9 cellular contexts compared by ENCODE assay signal in genomic region chr3:39208463-39209055, GRCh38. TPM values are rescaled to one million over a fixed set of nuclear protein-coding genes. Genes with fewer than 3 reads are reported as not detected.
A peak's percentile ranks its signal among the peaks of the same experiment; 100 is the strongest.
DNase-seq lines count a peak whose midpoint lies in the region; ATAC-seq, FAIRE-seq and TF ChIP-seq lines count a peak whose summit lies in the region.
"Had no signal": no experiment of that assay in that cellular context is flagged by ENCODE, and none has a peak within 500 bp of the region (broad histone marks: within the 10 kb centered on the region; RNA-seq: fewer than 3 reads in every experiment).

No MANE protein-coding gene starts in this region.

- H2BK12ac ChIP-seq in trophoblast cell (ENCODE audit: low read length): no peak overlapping the region

- no peak overlapping the region for H2AK5ac ChIP-seq in trophoblast cell (ENCODE audit: low read length)

- H4K12ac ChIP-seq in trophoblast cell (ENCODE audit: low read depth, low read length): no peak overlapping the region

- H3K4me2 ChIP-seq in MM.1S (ENCODE audit: low read depth, low read length): peak overlapping the region; percentile 42
- no peak overlapping the region for H3K4me2 ChIP-seq in trophoblast cell (ENCODE audit: low read length)

- peaks cover 21% of the 10 kb centered on the region for H3F3A ChIP-seq in MM.1S (ENCODE audit: insufficient read depth, low read length)

- H4K8ac ChIP-seq in trophoblast cell (ENCODE audit: low read depth, low read length): no peak overlapping the region

- peak overlapping the region; percentile 23 for H2BK120ac ChIP-seq in trophoblast cell (ENCODE audit: insufficient read depth, low read length, poor library complexity)

- no peaks in the 10 kb centered on the region for H4K20me1 ChIP-seq in MM.1S (ENCODE audit: insufficient read depth, low read length)

- H2AFZ ChIP-seq in MM.1S (ENCODE audit: low read length) (peak overlapping the region; percentile 53), trophoblast cell (ENCODE audit: insufficient read depth, low read length, poor library complexity) (no peak overlapping the region)

- H3K79me2 ChIP-seq in MM.1S (ENCODE audit: low read length) (no peaks in the 10 kb centered on the region), trophoblast cell (ENCODE audit: control insufficient read depth, insufficient read depth, low read length, poor library complexity) (no peaks in the 10 kb centered on the region)

- H3K79me1 ChIP-seq in trophoblast cell (ENCODE audit: low read length): no peaks in the 10 kb centered on the region

- H3K27me3 ChIP-seq in MM.1S (replicated peaks; ENCODE audit: insufficient read depth, low read length) (no peaks in the 10 kb centered on the region), trophoblast cell (ENCODE audit: insufficient read depth, low read length) (no peaks in the 10 kb centered on the region)
- H3K27me3 ChIP-seq: ovary had no signal

- no peak overlapping the region for H2BK5ac ChIP-seq in trophoblast cell (ENCODE audit: low read depth, low read length, poor library complexity)

- H3K9ac ChIP-seq in MM.1S (ENCODE audit: low read length): peak overlapping the region; percentile 41
- H3K9ac ChIP-seq in trophoblast cell (ENCODE audit: low read length): no peak overlapping the region

- intact Hi-C loops in Right ventricle myocardium superior (cut with DNase I): loop anchor here (5.0 kb wide), 1 partner anchor 74 kb away; the partner anchor contains the start of gene CX3CR1

- peak overlapping the region; percentile 79 for H3K27ac ChIP-seq in MM.1S (ENCODE audit: low read length)
- H3K27ac ChIP-seq in trophoblast cell (ENCODE audit: low read depth, low read length): no peak overlapping the region
- H3K27ac ChIP-seq: ovary had no signal

- peak; percentile 93 for ATAC-seq in Right ventricle myocardium superior (ENCODE audit: poor library complexity)
- ATAC-seq in GM19395 (IDR thresholded peaks at IDR 0.05; ENCODE audit: unreplicated experiment): no peak

- H3K36me3 ChIP-seq in MM.1S (replicated peaks; ENCODE audit: insufficient read depth, low read length) (no peaks in the 10 kb centered on the region), trophoblast cell (ENCODE audit: control insufficient read depth in 1 of 2, insufficient read depth in 2 of 2, low read length in 2 of 2) (no peaks in the 10 kb centered on the region)
- H3K36me3 ChIP-seq: ovary had no signal

- peak; percentile 79 for TF ChIP-seq CTCF in MM.1S (IDR thresholded peaks at IDR 0.05; ENCODE audit: low read length)

- H3K14ac ChIP-seq in trophoblast cell (ENCODE audit: low read length): no peak overlapping the region

- H3K9me2 ChIP-seq in MM.1S (replicated peaks; ENCODE audit: insufficient read depth, low read length): no peaks in the 10 kb centered on the region

- H3K4me3 ChIP-seq in MM.1S (ENCODE audit: low read length) (0 out of 2 replicates have a peak overlapping the region, but pooled peaks have one; percentile 3), trophoblast cell (ENCODE audit: low read depth, low read length) (no peak overlapping the region)
- H3K4me3 ChIP-seq: ovary had no signal

- peak; percentile 76 for FAIRE-seq in A204.1 (lab: Jason Lieb, UNC)

- H3K4ac ChIP-seq in trophoblast cell (ENCODE audit: low read depth, low read length): no peak overlapping the region

- H3K9me3 ChIP-seq in MM.1S (replicated peaks; ENCODE audit: insufficient read depth, low read length) (no peaks in the 10 kb centered on the region), trophoblast cell (ENCODE audit: insufficient read depth, low read depth, low read length) (no peaks in the 10 kb centered on the region)
- H3K9me3 ChIP-seq: ovary had no signal

- H3K4me1 ChIP-seq in MM.1S (ENCODE audit: low read length) (peaks cover 49% of the 10 kb centered on the region), trophoblast cell (ENCODE audit: control insufficient read depth in 1 of 2, insufficient read depth in 2 of 2, low read length in 2 of 2) (peaks cover 2 to 7% of the 10 kb centered on the region in 2 experiments)

- DNase-seq in GF-D8 (lab: John Stamatoyannopoulos, UW): peak; percentile 50
- peak; percentile 72 for DNase-seq in MM.1S
- peak; percentile 24 to 26 for DNase-seq in activated CD4-positive, alpha-beta T cell treated with anti-CD3 and anti-CD28 coated beads, Interleukin-2, amount 50 U/mL, for 4 hours
- DNase-seq in Right ventricle myocardium superior: no peak
- DNase-seq in trophoblast cell: peak; percentile 35 to 70
- no peak for DNase-seq in cortex of kidney (lab: John Stamatoyannopoulos, UW)

- no peak overlapping the region for H4K91ac ChIP-seq in trophoblast cell (ENCODE audit: low read depth, low read length)

- WGBS in trophoblast cell (ENCODE audit: extremely low coverage, insufficient coverage, insufficient read length): no CpG with 5 or more reads among the region's 7 CpGs

- H3K23ac ChIP-seq in trophoblast cell (ENCODE audit: low read length): no peak overlapping the region

- no peak overlapping the region for H3K18ac ChIP-seq in trophoblast cell (ENCODE audit: low read length)

RNA-seq across cellular contexts. Expression of gene XIRP1, which starts 16.2 kb away (rescaled TPM):
- total RNA-seq in Right ventricle myocardium superior: 249 TPM
- 0.05 and 0.07 TPM in 2 replicates for polyA plus RNA-seq in trophoblast cell (2013)

RNA-seq across cellular contexts. Expression of gene CSRNP1, which starts 55.2 kb away (rescaled TPM):
- 11.4 TPM for total RNA-seq in Right ventricle myocardium superior
- 35.6 and 35.8 TPM in 2 replicates for polyA plus RNA-seq in trophoblast cell (2013)

Comparison
In these comparisons a context has a peak if more than half of its experiments do, and no peak if none do; other contexts are left out.
1. DNase-seq: peak in GF-D8 (single experiment), MM.1S (single experiment), activated CD4-positive, alpha-beta T cell treated with anti-CD3 and anti-CD28 coated beads, Interleukin-2, amount 50 U/mL, for 4 hours (2 of 2) and trophoblast cell (2 of 2); none in Right ventricle myocardium superior (single experiment) and cortex of kidney (single experiment).